2 cellular contexts compared by ENCODE assay signal in genomic region chr11:62757846-62758788, GRCh38.
A peak's percentile ranks its signal among the peaks of the same experiment; 100 is the strongest.
TF ChIP-seq lines count a peak whose summit lies in the region.

No MANE protein-coding gene starts in this region.

TF ChIP-seq in IMR-90, 13 proteins besides CTCF, POLR2A, EP300 and RAD21:
- no peak for TF ChIP-seq BHLHE40 (IDR thresholded peaks at IDR 0.05; ENCODE audit: low read depth, low read length)
- peak; percentile 57 for TF ChIP-seq CEBPB (IDR thresholded peaks at IDR 0.05; ENCODE audit: low read depth, low read length)

TF ChIP-seq in H1, 55 proteins besides CTCF, POLR2A, EP300 and RAD21:
- TF ChIP-seq TCF12 (IDR thresholded peaks at IDR 0.05; ENCODE audit: low read depth, low read length) (0 out of 2 replicates have a peak, but pooled peaks have one; percentile 63), SP1 (IDR thresholded peaks at IDR 0.05; ENCODE audit: low read depth, low read length) (peak; percentile 76; the same call in 1 of the 2 replicates), SRF (IDR thresholded peaks at IDR 0.05; ENCODE audit: low read depth, low read length) (no peak), JUND (IDR thresholded peaks at IDR 0.05; ENCODE audit: low read length) (peak; percentile 1; the same call in 1 of the 2 replicates), HDAC2 (IDR thresholded peaks at IDR 0.05; ENCODE audit: borderline replicate concordance in 1 of 2, low read depth in 2 of 2, low read length in 2 of 2) (peak in 1 of 2 experiments; percentile 66; a peak in 1 of 4 replicates), SP2 (IDR thresholded peaks at IDR 0.05; ENCODE audit: low read length) (0 out of 2 replicates have a peak, but pooled peaks have one; percentile 3), RBBP5 (IDR thresholded peaks at IDR 0.05; ENCODE audit: borderline replicate concordance, low read depth, low read length) (peak; percentile 55; the same call in 1 of the 2 replicates), SP4 (IDR thresholded peaks at IDR 0.05; ENCODE audit: low read length) (0 out of 2 replicates have a peak, but pooled peaks have one; percentile 20), POLR2AphosphoS5 (IDR thresholded peaks at IDR 0.05; ENCODE audit: low read depth, low read length) (0 out of 2 replicates have a peak, but pooled peaks have one; percentile 36), CBX5 (IDR thresholded peaks at IDR 0.05; ENCODE audit: low read depth, low read length) (no peak), SIN3A (conservative IDR thresholded peaks at IDR 0.05 in 1 of 2, IDR thresholded peaks at IDR 0.05 in 1 of 2; ENCODE audit: low read depth in 1 of 2, low read length in 2 of 2) (peak in 1 of 2 experiments; percentile 55; a peak in 2 of 4 replicates), TBP (IDR thresholded peaks at IDR 0.05; ENCODE audit: low read depth, low read length) (peak; percentile 60), ASH2L (IDR thresholded peaks at IDR 0.05; ENCODE audit: low read length) (peak; percentile 65), MAX (IDR thresholded peaks at IDR 0.05) (0 out of 2 replicates have a peak, but pooled peaks have one; percentile 16), TAF1 (IDR thresholded peaks at IDR 0.05; ENCODE audit: low read depth, low read length) (no peak), CEBPB (IDR thresholded peaks at IDR 0.05; ENCODE audit: low read depth, low read length) (peak; percentile 20), YY1 (IDR thresholded peaks at IDR 0.05; ENCODE audit: low read depth, low read length) (no peak), NANOG (IDR thresholded peaks at IDR 0.05; ENCODE audit: insufficient read depth, low read depth, low read length, poor library complexity, severe bottlenecking) (peak; percentile 22)
- TF ChIP-seq, protein P1, sequence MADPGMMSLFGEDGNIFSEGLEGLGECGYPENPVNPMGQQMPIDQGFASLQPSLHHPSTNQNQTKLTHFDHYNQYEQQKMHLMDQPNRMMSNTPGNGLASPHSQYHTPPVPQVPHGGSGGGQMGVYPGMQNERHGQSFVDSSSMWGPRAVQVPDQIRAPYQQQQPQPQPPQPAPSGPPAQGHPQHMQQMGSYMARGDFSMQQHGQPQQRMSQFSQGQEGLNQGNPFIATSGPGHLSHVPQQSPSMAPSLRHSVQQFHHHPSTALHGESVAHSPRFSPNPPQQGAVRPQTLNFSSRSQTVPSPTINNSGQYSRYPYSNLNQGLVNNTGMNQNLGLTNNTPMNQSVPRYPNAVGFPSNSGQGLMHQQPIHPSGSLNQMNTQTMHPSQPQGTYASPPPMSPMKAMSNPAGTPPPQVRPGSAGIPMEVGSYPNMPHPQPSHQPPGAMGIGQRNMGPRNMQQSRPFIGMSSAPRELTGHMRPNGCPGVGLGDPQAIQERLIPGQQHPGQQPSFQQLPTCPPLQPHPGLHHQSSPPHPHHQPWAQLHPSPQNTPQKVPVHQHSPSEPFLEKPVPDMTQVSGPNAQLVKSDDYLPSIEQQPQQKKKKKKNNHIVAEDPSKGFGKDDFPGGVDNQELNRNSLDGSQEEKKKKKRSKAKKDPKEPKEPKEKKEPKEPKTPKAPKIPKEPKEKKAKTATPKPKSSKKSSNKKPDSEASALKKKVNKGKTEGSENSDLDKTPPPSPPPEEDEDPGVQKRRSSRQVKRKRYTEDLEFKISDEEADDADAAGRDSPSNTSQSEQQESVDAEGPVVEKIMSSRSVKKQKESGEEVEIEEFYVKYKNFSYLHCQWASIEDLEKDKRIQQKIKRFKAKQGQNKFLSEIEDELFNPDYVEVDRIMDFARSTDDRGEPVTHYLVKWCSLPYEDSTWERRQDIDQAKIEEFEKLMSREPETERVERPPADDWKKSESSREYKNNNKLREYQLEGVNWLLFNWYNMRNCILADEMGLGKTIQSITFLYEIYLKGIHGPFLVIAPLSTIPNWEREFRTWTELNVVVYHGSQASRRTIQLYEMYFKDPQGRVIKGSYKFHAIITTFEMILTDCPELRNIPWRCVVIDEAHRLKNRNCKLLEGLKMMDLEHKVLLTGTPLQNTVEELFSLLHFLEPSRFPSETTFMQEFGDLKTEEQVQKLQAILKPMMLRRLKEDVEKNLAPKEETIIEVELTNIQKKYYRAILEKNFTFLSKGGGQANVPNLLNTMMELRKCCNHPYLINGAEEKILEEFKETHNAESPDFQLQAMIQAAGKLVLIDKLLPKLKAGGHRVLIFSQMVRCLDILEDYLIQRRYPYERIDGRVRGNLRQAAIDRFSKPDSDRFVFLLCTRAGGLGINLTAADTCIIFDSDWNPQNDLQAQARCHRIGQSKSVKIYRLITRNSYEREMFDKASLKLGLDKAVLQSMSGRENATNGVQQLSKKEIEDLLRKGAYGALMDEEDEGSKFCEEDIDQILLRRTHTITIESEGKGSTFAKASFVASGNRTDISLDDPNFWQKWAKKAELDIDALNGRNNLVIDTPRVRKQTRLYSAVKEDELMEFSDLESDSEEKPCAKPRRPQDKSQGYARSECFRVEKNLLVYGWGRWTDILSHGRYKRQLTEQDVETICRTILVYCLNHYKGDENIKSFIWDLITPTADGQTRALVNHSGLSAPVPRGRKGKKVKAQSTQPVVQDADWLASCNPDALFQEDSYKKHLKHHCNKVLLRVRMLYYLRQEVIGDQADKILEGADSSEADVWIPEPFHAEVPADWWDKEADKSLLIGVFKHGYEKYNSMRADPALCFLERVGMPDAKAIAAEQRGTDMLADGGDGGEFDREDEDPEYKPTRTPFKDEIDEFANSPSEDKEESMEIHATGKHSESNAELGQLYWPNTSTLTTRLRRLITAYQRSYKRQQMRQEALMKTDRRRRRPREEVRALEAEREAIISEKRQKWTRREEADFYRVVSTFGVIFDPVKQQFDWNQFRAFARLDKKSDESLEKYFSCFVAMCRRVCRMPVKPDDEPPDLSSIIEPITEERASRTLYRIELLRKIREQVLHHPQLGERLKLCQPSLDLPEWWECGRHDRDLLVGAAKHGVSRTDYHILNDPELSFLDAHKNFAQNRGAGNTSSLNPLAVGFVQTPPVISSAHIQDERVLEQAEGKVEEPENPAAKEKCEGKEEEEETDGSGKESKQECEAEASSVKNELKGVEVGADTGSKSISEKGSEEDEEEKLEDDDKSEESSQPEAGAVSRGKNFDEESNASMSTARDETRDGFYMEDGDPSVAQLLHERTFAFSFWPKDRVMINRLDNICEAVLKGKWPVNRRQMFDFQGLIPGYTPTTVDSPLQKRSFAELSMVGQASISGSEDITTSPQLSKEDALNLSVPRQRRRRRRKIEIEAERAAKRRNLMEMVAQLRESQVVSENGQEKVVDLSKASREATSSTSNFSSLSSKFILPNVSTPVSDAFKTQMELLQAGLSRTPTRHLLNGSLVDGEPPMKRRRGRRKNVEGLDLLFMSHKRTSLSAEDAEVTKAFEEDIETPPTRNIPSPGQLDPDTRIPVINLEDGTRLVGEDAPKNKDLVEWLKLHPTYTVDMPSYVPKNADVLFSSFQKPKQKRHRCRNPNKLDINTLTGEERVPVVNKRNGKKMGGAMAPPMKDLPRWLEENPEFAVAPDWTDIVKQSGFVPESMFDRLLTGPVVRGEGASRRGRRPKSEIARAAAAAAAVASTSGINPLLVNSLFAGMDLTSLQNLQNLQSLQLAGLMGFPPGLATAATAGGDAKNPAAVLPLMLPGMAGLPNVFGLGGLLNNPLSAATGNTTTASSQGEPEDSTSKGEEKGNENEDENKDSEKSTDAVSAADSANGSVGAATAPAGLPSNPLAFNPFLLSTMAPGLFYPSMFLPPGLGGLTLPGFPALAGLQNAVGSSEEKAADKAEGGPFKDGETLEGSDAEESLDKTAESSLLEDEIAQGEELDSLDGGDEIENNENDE (IDR thresholded peaks at IDR 0.05; ENCODE audit: insufficient replicate concordance, low read length), result no peak
TF ChIP-seq in H1: peak in this region for 14.
